In genomic region chr11:120674537-120674936, GRCh38 we compare ENCODE assay signal across 1 cellular context.
TF ChIP-seq lines count a peak whose summit lies in the region.

No MANE protein-coding gene starts in this region.

TF ChIP-seq in HepG2, 621 proteins besides CTCF, POLR2A, EP300 and RAD21 (continued from another document and continues in another):
- no peak for TF ChIP-seq ZNF580 (CRISPR knock-in tag; IDR thresholded peaks at IDR 0.05; ENCODE audit: borderline replicate concordance, low read depth)
- TF ChIP-seq KLF13 (CRISPR knock-in tag; IDR thresholded peaks at IDR 0.05), result no peak
- no peak for TF ChIP-seq U2AF1 (optimal IDR thresholded peaks at IDR 0.05; ENCODE audit: low read depth, low read length)
- peak; percentile 71 for TF ChIP-seq SALL1 (CRISPR knock-in tag; IDR thresholded peaks at IDR 0.05)
- no peak for TF ChIP-seq RAD51 (IDR thresholded peaks at IDR 0.05; ENCODE audit: borderline replicate concordance)
- no peak for TF ChIP-seq EZH2 (conservative IDR thresholded peaks at IDR 0.05; ENCODE audit: low read depth, low read length)
- TF ChIP-seq SNRNP70 (IDR thresholded peaks at IDR 0.05; ENCODE audit: low read depth, low read length), result no peak
- TF ChIP-seq HMGXB4 (CRISPR knock-in tag; IDR thresholded peaks at IDR 0.05; ENCODE audit: borderline replicate concordance in 1 of 2, low read depth in 1 of 2), result peak; percentile 25 to 26; a peak in 1 of 4 replicates
- no peak for TF ChIP-seq ZNF577 (CRISPR knock-in tag; IDR thresholded peaks at IDR 0.05; ENCODE audit: borderline replicate concordance, low read depth)
- peak; percentile 76 for TF ChIP-seq CREM (IDR thresholded peaks at IDR 0.05)
- TF ChIP-seq CREM (CRISPR knock-in tag; IDR thresholded peaks at IDR 0.05), result no peak
- 0 out of 2 replicates have a peak, but pooled peaks have one; percentile 39 for TF ChIP-seq NR2F6 (IDR thresholded peaks at IDR 0.05)
- TF ChIP-seq NR2F6 (CRISPR knock-in tag; IDR thresholded peaks at IDR 0.05), result peak; percentile 48; the same call in 1 of the 2 replicates
- no peak for TF ChIP-seq SKI (IDR thresholded peaks at IDR 0.05; ENCODE audit: partially characterized antibody)
- no peak for TF ChIP-seq MBNL3 (CRISPR knock-in tag; conservative IDR thresholded peaks at IDR 0.05)
- TF ChIP-seq ERF (CRISPR knock-in tag; IDR thresholded peaks at IDR 0.05), result no peak
- no peak for TF ChIP-seq NFIB (CRISPR knock-in tag; IDR thresholded peaks at IDR 0.05; ENCODE audit: borderline replicate concordance)
- TF ChIP-seq MYPOP (CRISPR knock-in tag; IDR thresholded peaks at IDR 0.05), result no peak
- no peak for TF ChIP-seq RCOR2 (CRISPR knock-in tag; IDR thresholded peaks at IDR 0.05)
- TF ChIP-seq ZBTB7B (CRISPR knock-in tag; IDR thresholded peaks at IDR 0.05), result peak; percentile 64
- TF ChIP-seq ZHX2 (IDR thresholded peaks at IDR 0.05; ENCODE audit: low read depth), result no peak
- no peak for TF ChIP-seq ZHX2 (CRISPR knock-in tag; IDR thresholded peaks at IDR 0.05; ENCODE audit: borderline replicate concordance)
- TF ChIP-seq SCMH1 (CRISPR knock-in tag; IDR thresholded peaks at IDR 0.05; ENCODE audit: borderline replicate concordance), result no peak
- TF ChIP-seq ZFP37 (CRISPR knock-in tag; IDR thresholded peaks at IDR 0.05; ENCODE audit: borderline replicate concordance), result no peak
- TF ChIP-seq THAP8 (CRISPR knock-in tag; IDR thresholded peaks at IDR 0.05; ENCODE audit: borderline replicate concordance), result no peak
- TF ChIP-seq GATA4 (IDR thresholded peaks at IDR 0.05; ENCODE audit: borderline replicate concordance, low read depth), result peak; percentile 56; the same call in 1 of the 2 replicates
- TF ChIP-seq PITX1 (CRISPR knock-in tag; IDR thresholded peaks at IDR 0.05), result peak; percentile 65; the same call in 1 of the 2 replicates
- no peak for TF ChIP-seq ZFX (CRISPR knock-in tag; IDR thresholded peaks at IDR 0.05; ENCODE audit: low read depth)
- no peak for TF ChIP-seq NFAT5 (CRISPR knock-in tag; IDR thresholded peaks at IDR 0.05)
- TF ChIP-seq ARID2 (CRISPR knock-in tag; IDR thresholded peaks at IDR 0.05; ENCODE audit: borderline replicate concordance), result no peak
- TF ChIP-seq ZNF749 (CRISPR knock-in tag; IDR thresholded peaks at IDR 0.05; ENCODE audit: borderline replicate concordance), result no peak
- TF ChIP-seq SP5 (CRISPR knock-in tag; IDR thresholded peaks at IDR 0.05; ENCODE audit: borderline replicate concordance, low read depth), result no peak
- no peak for TF ChIP-seq ETV5 (CRISPR knock-in tag; IDR thresholded peaks at IDR 0.05; ENCODE audit: borderline replicate concordance)
- peak; percentile 86 for TF ChIP-seq TEAD3 (CRISPR knock-in tag; optimal IDR thresholded peaks at IDR 0.05; ENCODE audit: borderline replicate concordance)
- TF ChIP-seq RELA (CRISPR knock-in tag; IDR thresholded peaks at IDR 0.05), result peak; percentile 98
- no peak for TF ChIP-seq AGO2 (optimal IDR thresholded peaks at IDR 0.05; ENCODE audit: low read depth, low read length)
- no peak for TF ChIP-seq AGO1 (IDR thresholded peaks at IDR 0.05; ENCODE audit: low read depth, low read length, poor library complexity, severe bottlenecking)
- peak; percentile 67; the same call in 1 of the 2 replicates for TF ChIP-seq ISL2 (CRISPR knock-in tag; IDR thresholded peaks at IDR 0.05)
- TF ChIP-seq HDAC2 (CRISPR knock-in tag; IDR thresholded peaks at IDR 0.05), result peak; percentile 71
- no peak for TF ChIP-seq ZNF772 (CRISPR knock-in tag; IDR thresholded peaks at IDR 0.05)
- TF ChIP-seq ZNF253 (CRISPR knock-in tag; IDR thresholded peaks at IDR 0.05; ENCODE audit: borderline replicate concordance), result no peak
- TF ChIP-seq FOXJ3 (CRISPR knock-in tag; IDR thresholded peaks at IDR 0.05; ENCODE audit: borderline replicate concordance), result peak; percentile 58; the same call in 1 of the 2 replicates
- no peak for TF ChIP-seq PPARG (CRISPR knock-in tag; conservative IDR thresholded peaks at IDR 0.05)
- TF ChIP-seq ZNF430 (CRISPR knock-in tag; IDR thresholded peaks at IDR 0.05), result 0 out of 2 replicates have a peak, but pooled peaks have one; percentile 36
- no peak for TF ChIP-seq ZSCAN30 (CRISPR knock-in tag; IDR thresholded peaks at IDR 0.05)
- no peak for TF ChIP-seq E2F1 (CRISPR knock-in tag; IDR thresholded peaks at IDR 0.05)
- no peak for TF ChIP-seq ZNF205 (CRISPR knock-in tag; IDR thresholded peaks at IDR 0.05)
- TF ChIP-seq RNF219 (CRISPR knock-in tag; IDR thresholded peaks at IDR 0.05), result no peak
- TF ChIP-seq ATF3 (CRISPR knock-in tag; IDR thresholded peaks at IDR 0.05), result no peak
- TF ChIP-seq ZNF230 (CRISPR knock-in tag; IDR thresholded peaks at IDR 0.05), result no peak
- TF ChIP-seq NONO (IDR thresholded peaks at IDR 0.05), result no peak
- no peak for TF ChIP-seq NONO (CRISPR knock-in tag; conservative IDR thresholded peaks at IDR 0.05)
